27 cellular contexts compared by ENCODE assay signal in the genomic region with DNA sequence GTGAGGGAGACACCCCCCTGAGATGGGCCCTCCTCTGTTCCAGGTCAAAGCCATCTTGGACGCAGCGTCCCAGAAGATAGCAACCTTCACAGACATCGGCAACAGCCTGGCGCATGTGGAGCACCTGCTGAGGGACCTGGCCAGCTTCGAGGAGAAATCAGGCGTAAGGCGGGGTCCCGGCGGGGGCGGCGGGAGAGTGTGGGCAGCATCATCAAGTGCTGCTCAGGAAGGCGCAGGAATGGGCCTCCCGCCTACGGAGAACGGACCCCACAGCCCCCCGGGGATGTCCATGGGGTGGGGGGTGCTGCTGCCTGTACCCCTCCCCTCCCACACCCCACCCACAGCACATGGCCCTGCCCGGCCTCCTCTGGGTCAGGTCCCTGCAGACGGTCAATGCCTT. TPM values are rescaled to one million over a fixed set of nuclear protein-coding genes. Genes with fewer than 3 reads are reported as not detected.
DNase-seq lines count a peak whose midpoint lies in the region; ATAC-seq and TF ChIP-seq lines count a peak whose summit lies in the region.
"Had no signal": no experiment of that assay in that cellular context is flagged by ENCODE, and none has a peak within 500 bp of the region (broad histone marks: within the 10 kb centered on the region; RNA-seq: fewer than 3 reads in every experiment).

No MANE protein-coding gene starts in this region.

- CTCF ChIA-PET in CD4-positive, alpha-beta memory T cell (lab: Charles Lee; ENCODE audit: partially characterized antibody) = no interaction called here

- H3K4me3 Mint-ChIP-seq in CD4-positive, alpha-beta memory T cell = no peak overlapping the region
- H3K4me3 Mint-ChIP-seq: CD14-positive monocyte had no signal

- peaks cover 28 to 36% of the 10 kb centered on the region in 2 donors for H3K36me3 Mint-ChIP-seq in CD4-positive, alpha-beta memory T cell
- H3K36me3 Mint-ChIP-seq: CD14-positive monocyte had no signal

- H3K27me3 Mint-ChIP-seq in CD4-positive, alpha-beta memory T cell = no peaks in the 10 kb centered on the region

- H3K36me3 ChIP-seq in left ventricle myocardium inferior (peaks cover 81% of the 10 kb centered on the region), spleen (peaks cover 0 to 52% (median 3%) of the 10 kb centered on the region in 6 donors)
- H3K36me3 ChIP-seq in CD4-positive, alpha-beta memory T cell (ENCODE audit: insufficient read depth, low read length) = no peaks in the 10 kb centered on the region

- TF ChIP-seq CTCF in left ventricle myocardium inferior (IDR thresholded peaks at IDR 0.05; ENCODE audit: borderline replicate concordance) (no peak), spleen (IDR thresholded peaks at IDR 0.05 in 8 of 11, conservative IDR thresholded peaks at IDR 0.05 in 3 of 11) (no peak)

- WGBS in right cardiac atrium = 94% methylated on average over 18 of the region's 18 CpGs
- WGBS in spleen, 5 donors = 83 to 96% (median 92%) methylated on average over 12 to 18 of the region's 18 CpGs

- peaks cover 0 to 16% (median 2%) of the 10 kb centered on the region in 8 donors for H3K9me3 Mint-ChIP-seq in CD4-positive, alpha-beta memory T cell

- H3K4me3 ChIP-seq in left ventricle myocardium inferior = no peak overlapping the region
- no peak overlapping the region for H3K4me3 ChIP-seq in right cardiac atrium (ENCODE audit: low read length)
- no peak overlapping the region for H3K4me3 ChIP-seq in spleen
- H3K4me3 ChIP-seq in CD4-positive, alpha-beta memory T cell (ENCODE audit: low read length in 2 of 2) = no peak overlapping the region
- H3K4me3 ChIP-seq: K562 had no signal

- H3K4me1 Mint-ChIP-seq in CD4-positive, alpha-beta memory T cell = no peaks in the 10 kb centered on the region
- H3K4me1 Mint-ChIP-seq: CD14-positive monocyte had no signal

- H3K4me1 ChIP-seq in left ventricle myocardium inferior (peaks cover 7% of the 10 kb centered on the region), right cardiac atrium (ENCODE audit: control insufficient read depth, insufficient read depth, low read length) (no peaks in the 10 kb centered on the region), spleen (peaks cover 0 to 12% (median 3%) of the 10 kb centered on the region in 6 donors)
- H3K4me1 ChIP-seq in CD4-positive, alpha-beta memory T cell (ENCODE audit: insufficient read depth, low read length) = no peaks in the 10 kb centered on the region
- H3K4me1 ChIP-seq: BE2C had no signal

- H3K27me3 ChIP-seq in left ventricle myocardium inferior (ENCODE audit: low read depth) (no peaks in the 10 kb centered on the region), right cardiac atrium (ENCODE audit: control insufficient read depth, insufficient read depth) (no peaks in the 10 kb centered on the region), spleen (replicated peaks in 1 of 7) (no peaks in the 10 kb centered on the region)
- H3K27me3 ChIP-seq in CD4-positive, alpha-beta memory T cell (ENCODE audit: insufficient read depth, low read length) = no peaks in the 10 kb centered on the region
- H3K27me3 ChIP-seq: BE2C had no signal

- ATAC-seq in Right ventricle myocardium superior (ENCODE audit: poor library complexity) = no peak
- peak in 1 of 2 donors; percentile 8 for ATAC-seq in right cardiac atrium
- ATAC-seq: K562, PC-3 had no signal

- H3K27ac Mint-ChIP-seq in CD4-positive, alpha-beta memory T cell = no peak overlapping the region

- H3K9me3 ChIP-seq in left ventricle myocardium inferior (replicated peaks) (no peaks in the 10 kb centered on the region), right cardiac atrium (ENCODE audit: control insufficient read depth, low read length) (no peaks in the 10 kb centered on the region), spleen (peaks cover 0 to 12% (median 0%) of the 10 kb centered on the region in 8 donors)
- H3K9me3 ChIP-seq in CD4-positive, alpha-beta memory T cell (ENCODE audit: control insufficient read depth in 1 of 2, low read length in 2 of 2) = no peaks in the 10 kb centered on the region
- H3K9me3 ChIP-seq: BE2C had no signal

- TF ChIP-seq POLR2A in spleen (IDR thresholded peaks at IDR 0.05) = no peak

- H3K27ac ChIP-seq in left ventricle myocardium inferior (replicated peaks) (no peak overlapping the region), angular gyrus (ENCODE audit: low read depth, low read length) (peak overlapping the region; percentile 42), right cardiac atrium (ENCODE audit: low read length) (no peak overlapping the region), spleen (no peak overlapping the region)
- no peak overlapping the region for H3K27ac ChIP-seq in CD4-positive, alpha-beta memory T cell (ENCODE audit: low read depth, low read length)

- intact Hi-C loops in Right ventricle myocardium superior (cut with DNase I) (no loop called here), left ventricle myocardium inferior (cut with micrococcal nuclease) (no loop called here), right cardiac atrium (cut with DNase I) (no loop called here), spleen (cut with DNase I; ENCODE audit: low total_unique reads) (no loop called here)
- intact Hi-C loops in CD4-positive, alpha-beta memory T cell (cut with micrococcal nuclease) = no loop called here

- POLR2A ChIA-PET in CD4-positive, alpha-beta memory T cell (lab: Charles Lee; ENCODE audit: partially characterized antibody) = no interaction called here

- DNase-seq in Right ventricle myocardium superior (peak; percentile 20), left ventricle myocardium inferior (no peak), right cardiac atrium (peak in 2 of 3 donors; percentile 39 to 52), spleen (peak; percentile 71), retina (no peak), glomerular visceral epithelial cell (ENCODE audit: extremely low spot score) (no peak)
- no peak for DNase-seq in CD4-positive, alpha-beta memory T cell
- DNase-seq: 8988T; ACHN; BE2C; Calu3; DMS153; Kasumi-1; NCI-H1092 treated with DMSO at 0.1 percent for 48 hours; NCI-H1436 treated with DMSO at 0.1 percent for 48 hours; NCI-H1930; NCI-H2107; NCI-H446; NCI-H524 treated with DMSO at 0.1 percent for 48 hours; NCI-H774; NK-92 treated with Interleukin-12 subunit alpha and Interleukin-12 subunit beta, amount 100 ng/mL, for 24 hours; PC-3 had no signal

RNA-seq across cellular contexts. Expression of a gene that starts 31.2 kb away (rescaled TPM):
- total RNA-seq in Right ventricle myocardium superior (0.08 TPM), left ventricle myocardium inferior (not detected), right cardiac atrium (under 1 TPM; 0.24 to 0.64 (median 0.37) TPM), spleen (not detected)
- polyA plus RNA-seq in right cardiac atrium (not detected), spleen (under 1 TPM in 1 of 3 donors, not detected in 2; 0.03 TPM)
- total RNA-seq in CD4-positive, alpha-beta memory T cell = not detected
- polyA plus RNA-seq in CD4-positive, alpha-beta memory T cell = not detected
- total RNA-seq: Calu3, K562, M059J, PC-3, SK-MEL-5 had no signal
- polyA plus RNA-seq: CD14-positive monocyte, K562 had no signal

RNA-seq across cellular contexts. Expression of a gene that starts 48.2 kb away (rescaled TPM):
- total RNA-seq in Right ventricle myocardium superior = 4.5 TPM
- 3.5 TPM for total RNA-seq in left ventricle myocardium inferior
- 10 to 100 TPM; 29.8 to 40.2 (median 34.4) TPM for total RNA-seq in right cardiac atrium
- polyA plus RNA-seq in right cardiac atrium = 44.9 TPM
- total RNA-seq in spleen = 1 to 10 TPM; 1.6 to 6.4 (median 3.0) TPM
- polyA plus RNA-seq in spleen = 1 to 10 TPM; 1.8 to 4.2 (median 2.0) TPM
- not detected for total RNA-seq in CD4-positive, alpha-beta memory T cell
- not detected for polyA plus RNA-seq in CD4-positive, alpha-beta memory T cell
- total RNA-seq: Calu3, PC-3, SK-MEL-5 had no signal
- polyA plus RNA-seq: CD14-positive monocyte had no signal

Comparison
In these comparisons a context has a peak if more than half of its experiments do, and no peak if none do; other contexts are left out.
1. DNase-seq: peak in Right ventricle myocardium superior (single experiment), right cardiac atrium (2 of 3) and spleen (single experiment); none in left ventricle myocardium inferior (single experiment), retina (single experiment), glomerular visceral epithelial cell (single experiment) and CD4-positive, alpha-beta memory T cell (0 of 5).